ENCODE assay signal across 17 cellular contexts in the genomic region with DNA sequence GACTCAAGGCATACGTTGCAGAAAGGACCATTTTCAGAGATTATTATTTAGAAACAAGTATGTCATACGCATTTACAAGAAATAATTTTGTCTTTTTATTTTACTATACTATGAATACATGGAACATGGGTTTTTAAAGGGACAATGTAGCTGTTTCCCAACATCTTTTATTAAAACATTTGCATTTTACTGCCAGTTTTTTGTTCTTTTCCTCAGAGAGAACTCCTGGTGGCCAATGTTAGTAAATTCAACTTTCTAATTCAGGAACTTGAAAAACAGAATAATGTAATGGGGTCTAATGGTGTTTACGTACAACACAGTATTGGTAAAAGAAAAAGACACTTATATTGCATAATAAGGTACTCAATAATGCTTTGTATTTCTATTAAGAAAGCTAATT. TPM values are rescaled to one million over a fixed set of nuclear protein-coding genes. Genes with fewer than 3 reads are reported as not detected.
A peak's percentile ranks its signal among the peaks of the same experiment; 100 is the strongest.
DNase-seq lines count a peak whose midpoint lies in the region; ATAC-seq and TF ChIP-seq lines count a peak whose summit lies in the region.
"Had no signal": no experiment of that assay in that cellular context is flagged by ENCODE, and none has a peak within 500 bp of the region (broad histone marks: within the 10 kb centered on the region; RNA-seq: fewer than 3 reads in every experiment).

No MANE protein-coding gene starts in this region.

- no peak overlapping the region for H3K4ac ChIP-seq in H9 (ENCODE audit: low read depth, low read length)

- H3K4me3 Mint-ChIP-seq in H9, result no peak overlapping the region
- H3K4me3 Mint-ChIP-seq in mesothelial cell of epicardium, result no peak overlapping the region
- H3K4me3 Mint-ChIP-seq in activated CD4-positive, alpha-beta T cell treated with anti-CD3 and anti-CD28 coated beads for 36 hours, result no peak overlapping the region
- H3K4me3 Mint-ChIP-seq in natural killer cell treated with Interleukin-12 subunit alpha and Interleukin-12 subunit beta and Interleukin-15 and Interleukin-18, amount 100 ng/mL, for 72 hours, result no peak overlapping the region
- H3K4me3 Mint-ChIP-seq: activated naive CD8-positive, alpha-beta T cell treated with anti-CD3 and anti-CD28 coated beads for 36 hours had no signal

- no peak overlapping the region for H3T11ph ChIP-seq in H9 (ENCODE audit: low read length)

- H4K20me1 ChIP-seq in H9 (ENCODE audit: control insufficient read depth, insufficient read depth, insufficient read length), result no peaks in the 10 kb centered on the region

- H3K27ac Mint-ChIP-seq in H9, result no peak overlapping the region
- no peak overlapping the region for H3K27ac Mint-ChIP-seq in mesothelial cell of epicardium
- no peak overlapping the region for H3K27ac Mint-ChIP-seq in activated CD4-positive, alpha-beta T cell treated with anti-CD3 and anti-CD28 coated beads for 36 hours
- no peak overlapping the region for H3K27ac Mint-ChIP-seq in natural killer cell treated with Interleukin-12 subunit alpha and Interleukin-12 subunit beta and Interleukin-15 and Interleukin-18, amount 100 ng/mL, for 72 hours

- no peaks in the 10 kb centered on the region; the same call in 1 of the 2 replicates for H3K27me3 ChIP-seq in H9 (ENCODE audit: insufficient read depth, low read length)
- H3K27me3 ChIP-seq: vagina had no signal

- H4K91ac ChIP-seq in H9 (ENCODE audit: insufficient read length, low read depth, low read length), result no peak overlapping the region

- H3K4me1 Mint-ChIP-seq in H9, result no peaks in the 10 kb centered on the region; a peak in 1 of 4 replicates
- H3K4me1 Mint-ChIP-seq in mesothelial cell of epicardium, result peaks cover 6% of the 10 kb centered on the region
- peaks cover 23% of the 10 kb centered on the region for H3K4me1 Mint-ChIP-seq in activated CD4-positive, alpha-beta T cell treated with anti-CD3 and anti-CD28 coated beads for 36 hours
- peaks cover 6 to 21% of the 10 kb centered on the region in 2 donors for H3K4me1 Mint-ChIP-seq in natural killer cell treated with Interleukin-12 subunit alpha and Interleukin-12 subunit beta and Interleukin-15 and Interleukin-18, amount 100 ng/mL, for 72 hours (ENCODE audit: low read depth in 2 of 2)

- H3K18ac ChIP-seq in H9 (ENCODE audit: insufficient read length, low read depth, low read length), result no peak overlapping the region

- H3K56ac ChIP-seq in H9 (ENCODE audit: insufficient read length, low read depth, low read length), result no peak overlapping the region

- no peaks in the 10 kb centered on the region for H3K79me1 ChIP-seq in H9 (ENCODE audit: insufficient read depth, low read depth, low read length, poor library complexity, severe bottlenecking)

- H3K9me3 ChIP-seq in H9 (ENCODE audit: control insufficient read depth, low read depth, low read length), result no peaks in the 10 kb centered on the region
- H3K9me3 ChIP-seq: prostate gland, vagina had no signal

- no peak for ATAC-seq in activated CD4-positive, alpha-beta T cell treated with anti-CD3 and anti-CD28 coated beads for 36 hours
- ATAC-seq in natural killer cell treated with Interleukin-12 subunit alpha and Interleukin-12 subunit beta and Interleukin-15 and Interleukin-18, amount 100 ng/mL, for 72 hours, result no peak

- no CpG with 5 or more reads among the region's 3 CpGs for WGBS in H9 (ENCODE audit: extremely low coverage, insufficient read length, low lambda C conversion rate)

- no peak overlapping the region for H3K4me2 ChIP-seq in H9 (ENCODE audit: insufficient read depth, insufficient read length, low read length)

- H3K36me3 Mint-ChIP-seq in H9 (ENCODE audit: insufficient read depth in 1 of 3, low read depth in 3 of 3) (peaks cover 0 to 4% (median 0%) of the 10 kb centered on the region in 3 experiments; a peak in 1 of 7 replicates), mesothelial cell of epicardium (no peaks in the 10 kb centered on the region)
- H3K36me3 Mint-ChIP-seq in activated CD4-positive, alpha-beta T cell treated with anti-CD3 and anti-CD28 coated beads for 36 hours (ENCODE audit: low read depth), result peaks cover 7% of the 10 kb centered on the region
- no peaks in the 10 kb centered on the region for H3K36me3 Mint-ChIP-seq in natural killer cell treated with Interleukin-12 subunit alpha and Interleukin-12 subunit beta and Interleukin-15 and Interleukin-18, amount 100 ng/mL, for 72 hours

- H3K27me3 Mint-ChIP-seq in H9 (ENCODE audit: low read depth) (peaks cover 18% of the 10 kb centered on the region), mesothelial cell of epicardium (ENCODE audit: low read depth) (no peaks in the 10 kb centered on the region)
- no peaks in the 10 kb centered on the region for H3K27me3 Mint-ChIP-seq in activated CD4-positive, alpha-beta T cell treated with anti-CD3 and anti-CD28 coated beads for 36 hours
- H3K27me3 Mint-ChIP-seq in natural killer cell treated with Interleukin-12 subunit alpha and Interleukin-12 subunit beta and Interleukin-15 and Interleukin-18, amount 100 ng/mL, for 72 hours, result no peaks in the 10 kb centered on the region
- H3K27me3 Mint-ChIP-seq: activated naive CD8-positive, alpha-beta T cell treated with anti-CD3 and anti-CD28 coated beads for 36 hours had no signal

- H2BK12ac ChIP-seq in H9 (ENCODE audit: insufficient read length, low read depth, low read length), result no peak overlapping the region

- no peaks in the 10 kb centered on the region for H3K23me2 ChIP-seq in H9 (ENCODE audit: insufficient read length, low read depth, low read length, poor library complexity, severe bottlenecking)

- no peak overlapping the region for H2AFZ ChIP-seq in H9 (ENCODE audit: low read length)

- H2BK15ac ChIP-seq in H9 (ENCODE audit: low read depth, low read length), result no peak overlapping the region

- H3K9me3 Mint-ChIP-seq in H9 (no peaks in the 10 kb centered on the region), mesothelial cell of epicardium (no peaks in the 10 kb centered on the region)
- H3K9me3 Mint-ChIP-seq in activated CD4-positive, alpha-beta T cell treated with anti-CD3 and anti-CD28 coated beads for 36 hours (ENCODE audit: low read depth), result peaks cover 4% of the 10 kb centered on the region
- H3K9me3 Mint-ChIP-seq in natural killer cell treated with Interleukin-12 subunit alpha and Interleukin-12 subunit beta and Interleukin-15 and Interleukin-18, amount 100 ng/mL, for 72 hours, result no peaks in the 10 kb centered on the region

- no peak overlapping the region for H3K14ac ChIP-seq in H9 (ENCODE audit: insufficient read depth, low read length)

- no peak overlapping the region for H3K27ac ChIP-seq in H9 (ENCODE audit: insufficient read length, low read depth, low read length)
- H3K27ac ChIP-seq: prostate gland, vagina had no signal

- no peak overlapping the region for H2BK20ac ChIP-seq in H9 (ENCODE audit: low read depth, low read length, poor library complexity, severe bottlenecking)

- H3K4me3 ChIP-seq in AG10803 (ENCODE audit: low read length) (no peak overlapping the region), astrocyte of the cerebellum (ENCODE audit: low read depth, low read length) (no peak overlapping the region)
- H3K4me3 ChIP-seq: prostate gland, vagina had no signal

- H2BK5ac ChIP-seq in H9 (ENCODE audit: insufficient read length, low read length), result no peak overlapping the region

- no peak overlapping the region for H3K9ac ChIP-seq in H9 (ENCODE audit: extremely low read depth, insufficient read length, low read length)

- no peaks in the 10 kb centered on the region for H3K79me2 ChIP-seq in H9 (ENCODE audit: insufficient read depth, low read length)

- no peak overlapping the region for H4K8ac ChIP-seq in H9 (replicated peaks; ENCODE audit: insufficient read length, low read depth, low read length)

- H2AK5ac ChIP-seq in H9 (ENCODE audit: insufficient read length, low read length), result no peak overlapping the region

- no peak overlapping the region for H3K23ac ChIP-seq in H9 (ENCODE audit: insufficient read length, low read depth, low read length)

- in situ Hi-C loops in astrocyte of the cerebellum (cut with HindIII; ENCODE audit: low sequenced_read_pairs), result no loop called here

- peak; percentile 42 for DNase-seq in AG10803 (ENCODE audit: low read depth)
- DNase-seq in H9, result no peak
- DNase-seq in astrocyte of the cerebellum (ENCODE audit: low read depth), result no peak
- no peak for DNase-seq in mesothelial cell of epicardium (ENCODE audit: low spot score in 2 of 2, unreplicated experiment in 2 of 2)
- DNase-seq in pons (ENCODE audit: low spot score), result no peak
- no peak for DNase-seq in activated CD4-positive, alpha-beta T cell treated with anti-CD3 and anti-CD28 coated beads for 36 hours
- DNase-seq in retina, result no peak
- no peak for DNase-seq in natural killer cell treated with Interleukin-12 subunit alpha and Interleukin-12 subunit beta and Interleukin-15 and Interleukin-18, amount 100 ng/mL, for 72 hours (ENCODE audit: low spot score)
- DNase-seq: activated CD4-positive, alpha-beta T cell treated with anti-CD3 and anti-CD28 coated beads for 1 hour; activated naive CD8-positive, alpha-beta T cell treated with anti-CD3 and anti-CD28 coated beads for 36 hours; AML-193; cortex of kidney; midbrain; MV-4-11; NCI-H2171 had no signal

- POLR2A ChIA-PET in activated CD4-positive, alpha-beta T cell treated with anti-CD3 and anti-CD28 coated beads for 36 hours (lab: Charles Lee), result no interaction called here

- intact Hi-C loops in activated CD4-positive, alpha-beta T cell treated with anti-CD3 and anti-CD28 coated beads for 36 hours (cut with DNase I, micrococcal nuclease), result no loop called here

- CTCF ChIA-PET in activated CD4-positive, alpha-beta T cell treated with anti-CD3 and anti-CD28 coated beads for 36 hours (lab: Charles Lee), result interaction anchor here (3.5 kb wide), 1 partner anchor 11 kb away, joined by 20 read pairs; no protein-coding TSS in a partner anchor

- H4K5ac ChIP-seq in H9 (ENCODE audit: insufficient read length, low read depth, low read length), result no peak overlapping the region

- peak; percentile 50 for TF ChIP-seq CTCF in AG10803 (conservative IDR thresholded peaks at IDR 0.05; ENCODE audit: low read length)
- TF ChIP-seq CTCF in H9 (conservative IDR thresholded peaks at IDR 0.05), result peak; percentile 50
- peak; percentile 15 for TF ChIP-seq CTCF in astrocyte of the cerebellum (IDR thresholded peaks at IDR 0.05; ENCODE audit: low read depth, low read length, missing control alignments)
- peak; percentile 67 for TF ChIP-seq CTCF in mesothelial cell of epicardium (IDR thresholded peaks at IDR 0.05; ENCODE audit: unreplicated experiment)

- no peak overlapping the region for H2BK120ac ChIP-seq in H9 (ENCODE audit: low read depth, low read length, poor library complexity, severe bottlenecking)

- H3K4me1 ChIP-seq in H9 (ENCODE audit: insufficient read depth, low read length), result no peaks in the 10 kb centered on the region; the same call in 1 of the 2 replicates
- H3K4me1 ChIP-seq: prostate gland, vagina had no signal

RNA-seq across cellular contexts. Expression of a gene that starts 14.9 kb away (rescaled TPM):
- total RNA-seq in H9 (2021) (22.9 and 24.5 TPM in 2 replicates), mesothelial cell of epicardium (59.2 to 61.6 TPM (median 61.3 TPM) in 3 replicates)
- 10 to 100 TPM; 36.2 to 46.7 TPM for total RNA-seq in activated CD4-positive, alpha-beta T cell treated with anti-CD3 and anti-CD28 coated beads for 36 hours
- 10 to 100 TPM; 80.1 to 91.3 TPM for total RNA-seq in natural killer cell treated with Interleukin-12 subunit alpha and Interleukin-12 subunit beta and Interleukin-15 and Interleukin-18, amount 100 ng/mL, for 72 hours

Comparison
In these comparisons a context has a peak if more than half of its experiments do, and no peak if none do; other contexts are left out.
1. CTCF ChIP-seq: peak in every context shown above with its lines; median percentile 67 in mesothelial cell of epicardium; 50 in AG10803; 50 in H9; 15 in astrocyte of the cerebellum.